Comparison of ENCODE assay signal across 25 cellular contexts in the genomic region with DNA sequence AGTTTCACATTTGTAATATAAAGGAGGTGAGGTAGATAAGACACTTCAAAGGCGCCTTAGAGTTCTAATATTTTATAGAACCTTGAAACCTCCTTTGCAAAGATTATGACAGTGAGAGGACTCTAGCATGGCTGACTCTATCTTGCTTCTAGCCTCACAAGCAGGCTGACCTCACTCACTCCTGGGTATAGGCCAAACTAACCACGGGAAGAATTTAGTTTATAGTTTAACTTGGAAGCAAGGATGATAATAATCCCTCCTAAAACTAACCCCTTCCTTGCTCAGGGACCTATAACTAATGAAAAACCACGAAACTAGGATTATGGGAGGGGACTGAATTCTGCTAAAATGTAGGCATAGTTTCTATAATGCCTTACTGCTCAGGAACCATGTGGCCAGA.
DNase-seq lines count a peak whose midpoint lies in the region; ATAC-seq, FAIRE-seq and TF ChIP-seq lines count a peak whose summit lies in the region.
"Had no signal": no experiment of that assay in that cellular context is flagged by ENCODE, and none has a peak within 500 bp of the region (broad histone marks: within the 10 kb centered on the region; RNA-seq: fewer than 3 reads in every experiment).

No MANE protein-coding gene starts in this region.

- FAIRE-seq in D721Med (lab: Jason Lieb, UNC) = no peak
- FAIRE-seq: GM12878 had no signal

- TF ChIP-seq CTCF in heart left ventricle (IDR thresholded peaks at IDR 0.05) (no peak), right atrium auricular region (IDR thresholded peaks at IDR 0.05) (no peak), fibroblast of the aortic adventitia (IDR thresholded peaks at IDR 0.05; ENCODE audit: insufficient read depth, low read length) (no peak), tibial artery (IDR thresholded peaks at IDR 0.05) (no peak), D721Med (IDR thresholded peaks at IDR 0.05; ENCODE audit: insufficient read depth, missing control alignments) (no peak)

- 60 to 74% (median 68%) methylated on average over 3 of the region's 3 CpGs for WGBS in heart left ventricle, 4 donors

- DNase-seq in heart left ventricle (no peak), right atrium auricular region (ENCODE audit: low spot score) (no peak), adipocyte (ENCODE audit: low read depth) (peak; percentile 22), fibroblast of the aortic adventitia (ENCODE audit: low read depth) (peak; percentile 55), tibial artery (no peak), D721Med (ENCODE audit: insufficient read length, low spot score) (no peak), NCI-H1417 (lab: John Stamatoyannopoulos, UW) (no peak)
- DNase-seq: activated CD4-positive, alpha-beta T cell treated with anti-CD3 and anti-CD28 coated beads, Interleukin-2, amount 50 U/mL, for 4 hours; activated CD4-positive, CD25-positive, alpha-beta regulatory T cell; activated CD8-positive, alpha-beta memory T cell treated with anti-CD3 and anti-CD28 coated beads, Interleukin-2, amount 50 U/mL, for 48 hours; brain microvascular endothelial cell; CD8-positive, alpha-beta memory T cell; effector CD8-positive, alpha-beta T cell; H7; mammary epithelial cell; NCI-H1105 treated with DMSO at 0.1 percent for 48 hours; NCI-H2081; NCI-H774; posterior cingulate gyrus; stimulated activated CD8-positive, alpha-beta memory T cell treated with anti-CD3 and anti-CD28 coated beads, Interleukin-4, amount 100 ng/mL, for 48 hours; T-helper 9 cell had no signal

- H3K27me3 ChIP-seq in heart left ventricle (no peaks in the 10 kb centered on the region), right atrium auricular region (no peaks in the 10 kb centered on the region), adipocyte (replicated peaks; ENCODE audit: control insufficient read depth, insufficient read depth, low read length) (no peaks in the 10 kb centered on the region), tibial artery (no peaks in the 10 kb centered on the region)
- H3K27me3 ChIP-seq: brain microvascular endothelial cell had no signal

- H3K36me3 ChIP-seq in heart left ventricle (peaks cover 0 to 15% (median 0%) of the 10 kb centered on the region in 9 donors), right atrium auricular region (peaks cover 2% of the 10 kb centered on the region), adipocyte (ENCODE audit: control insufficient read depth, insufficient read depth, low read length, severe bottlenecking) (no peaks in the 10 kb centered on the region), tibial artery (no peaks in the 10 kb centered on the region)
- H3K36me3 ChIP-seq: brain microvascular endothelial cell had no signal

- no peaks in the 10 kb centered on the region for H3K9me3 ChIP-seq in heart left ventricle
- H3K9me3 ChIP-seq in right atrium auricular region = no peaks in the 10 kb centered on the region
- no peaks in the 10 kb centered on the region for H3K9me3 ChIP-seq in adipocyte (ENCODE audit: control insufficient read depth, low read length)
- H3K9me3 ChIP-seq in tibial artery = no peaks in the 10 kb centered on the region

- peak in 3 of 4 donors; percentile 36 to 55 (median 44) for ATAC-seq in heart left ventricle
- ATAC-seq in HG03460 (IDR thresholded peaks at IDR 0.05; ENCODE audit: unreplicated experiment) = no peak
- ATAC-seq: activated T-helper 17 cell treated with anti-CD3 and anti-CD28 coated beads, Interleukin-2, amount 50 U/mL, for 72 hours had no signal

- intact Hi-C loops in heart left ventricle (cut with DNase I) (no loop called here), tibial artery (cut with DNase I; ENCODE audit: low total_unique reads) (no loop called here)

- TF ChIP-seq POLR2A in heart left ventricle (IDR thresholded peaks at IDR 0.05) = no peak

- H3K9ac ChIP-seq in adipocyte (ENCODE audit: low read length) = no peak overlapping the region

- H3K4me3 ChIP-seq in heart left ventricle (no peak overlapping the region), right atrium auricular region (no peak overlapping the region), adipocyte (ENCODE audit: low read length) (no peak overlapping the region), fibroblast of the aortic adventitia (ENCODE audit: low read depth, low read length) (no peak overlapping the region), tibial artery (no peak overlapping the region)
- H3K4me3 ChIP-seq: GM12878 had no signal

- H3K4me1 ChIP-seq in heart left ventricle (peaks cover 6 to 62% (median 32%) of the 10 kb centered on the region in 12 donors), right atrium auricular region (peaks cover 0 to 28% of the 10 kb centered on the region in 2 donors), adipocyte (ENCODE audit: control insufficient read depth, insufficient read depth, low read length) (peaks cover 11% of the 10 kb centered on the region), tibial artery (peaks cover 0 to 63% (median 23%) of the 10 kb centered on the region in 4 donors)

- H3K27ac ChIP-seq in heart left ventricle (peak overlapping the region in 1 of 12 donors; percentile 17), right atrium auricular region (no peak overlapping the region), tibial artery (peak overlapping the region; percentile 41 to 57)
- H3K27ac ChIP-seq: 22Rv1, brain microvascular endothelial cell had no signal

Comparison
In these comparisons a context has a peak if more than half of its experiments do, and no peak if none do; other contexts are left out.
1. DNase-seq: peak in adipocyte (single experiment) and fibroblast of the aortic adventitia (single experiment); none in heart left ventricle (0 of 5), right atrium auricular region (single experiment), tibial artery (0 of 2), D721Med (single experiment) and NCI-H1417 (0 of 3).
2. H3K27ac ChIP-seq: peak in tibial artery (2 of 2); none in right atrium auricular region (0 of 2).